30 cellular contexts compared by ENCODE assay signal in the genomic region with DNA sequence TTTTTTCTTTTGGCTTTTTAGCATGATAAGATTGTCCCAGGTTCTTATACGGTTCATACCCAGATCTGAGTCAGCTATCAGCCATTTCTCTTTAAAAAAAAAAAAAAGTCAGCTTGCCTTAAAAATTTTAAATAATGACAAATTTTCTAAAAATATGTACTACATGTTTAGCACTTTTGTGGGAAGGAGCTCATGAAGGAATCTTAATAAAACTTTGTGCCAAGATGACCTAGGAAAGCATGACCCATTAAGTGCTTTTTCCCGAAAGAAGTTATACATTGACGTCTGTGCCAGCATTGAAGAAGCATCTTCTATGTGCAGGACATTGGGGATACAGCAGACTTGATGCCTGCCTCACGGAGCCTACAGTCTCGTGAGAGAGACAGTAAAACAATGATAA.
"Had no signal": no experiment of that assay in that cellular context is flagged by ENCODE, and none has a peak within 500 bp of the region (broad histone marks: within the 10 kb centered on the region; RNA-seq: fewer than 3 reads in every experiment).

No MANE protein-coding gene starts in this region.

- ATAC-seq: gastrocnemius medialis; left colon; right lobe of liver; stimulated activated memory B cell treated with anti-CD40 and anti-IgM and Interleukin-4, amounts not matched to agents 10 μg/mL and 1 μg/mL and 100 μg/mL, for 72 hours; stimulated activated naive CD8-positive, alpha-beta T cell treated with anti-CD3 and anti-CD28 coated beads, Interleukin-15, amount 100 ng/mL, for 72 hours had no signal

- H3K4me3 Mint-ChIP-seq: activated CD4-positive, alpha-beta memory T cell treated with anti-CD3 and anti-CD28 coated beads for 36 hours; activated naive CD4-positive, alpha-beta T cell treated with anti-CD3 and anti-CD28 coated beads, Interleukin-2, amount 10 ng/mL, durations not matched to agents 7 days and 5 days; activated naive CD8-positive, alpha-beta T cell treated with anti-CD3 and anti-CD28 coated beads, Interleukin-2, amount 10 ng/mL, durations not matched to agents 7 days and 5 days; activated T-helper 1 cell treated with anti-CD3 and anti-CD28 coated beads, Interleukin-12 subunit alpha, Interleukin-12 subunit beta, Interleukin-2, Interleukin-4 antibody, amounts not matched to agents 30 ng/mL and 10 ng/mL and 1 ng/mL, durations not matched to agents 14 hours and 24 hours and 36 hours; immature natural killer cell; mesothelial cell of epicardium; naive B cell; stimulated activated memory B cell treated with anti-CD40 and anti-IgM and Interleukin-4, amounts not matched to agents 10 μg/mL and 1 μg/mL and 100 μg/mL, for 72 hours; stimulated activated naive CD8-positive, alpha-beta T cell treated with anti-CD3 and anti-CD28 coated beads, Interleukin-15, amount 100 ng/mL, for 72 hours; T-helper 1 cell treated with Interleukin-12 subunit alpha and Interleukin-12 subunit beta and Interleukin-4 antibody, amounts not matched to agents 30 μg/mL and 1 μg/mL, for 36 hours had no signal

- H3K9me3 ChIP-seq: gastrocnemius medialis, ovary, right lobe of liver, thyroid gland, upper lobe of left lung had no signal

- H3K9me3 Mint-ChIP-seq: activated CD4-positive, alpha-beta memory T cell treated with anti-CD3 and anti-CD28 coated beads for 36 hours; activated naive CD4-positive, alpha-beta T cell treated with anti-CD3 and anti-CD28 coated beads, Interleukin-2, amount 10 ng/mL, durations not matched to agents 7 days and 5 days; activated naive CD8-positive, alpha-beta T cell treated with anti-CD3 and anti-CD28 coated beads, Interleukin-2, amount 10 ng/mL, durations not matched to agents 7 days and 5 days; activated T-helper 1 cell treated with anti-CD3 and anti-CD28 coated beads, Interleukin-12 subunit alpha, Interleukin-12 subunit beta, Interleukin-2, Interleukin-4 antibody, amounts not matched to agents 30 ng/mL and 10 ng/mL and 1 ng/mL, durations not matched to agents 14 hours and 24 hours and 36 hours; immature natural killer cell; mesothelial cell of epicardium; naive B cell; stimulated activated memory B cell treated with anti-CD40 and anti-IgM and Interleukin-4, amounts not matched to agents 10 μg/mL and 1 μg/mL and 100 μg/mL, for 72 hours; stimulated activated naive CD8-positive, alpha-beta T cell treated with anti-CD3 and anti-CD28 coated beads, Interleukin-15, amount 100 ng/mL, for 72 hours; T-helper 1 cell treated with Interleukin-12 subunit alpha and Interleukin-12 subunit beta and Interleukin-4 antibody, amounts not matched to agents 30 μg/mL and 1 μg/mL, for 36 hours had no signal

- H3K36me3 Mint-ChIP-seq: activated CD4-positive, alpha-beta memory T cell treated with anti-CD3 and anti-CD28 coated beads for 36 hours; activated naive CD4-positive, alpha-beta T cell treated with anti-CD3 and anti-CD28 coated beads, Interleukin-2, amount 10 ng/mL, durations not matched to agents 7 days and 5 days; immature natural killer cell; mesothelial cell of epicardium; naive B cell; stimulated activated memory B cell treated with anti-CD40 and anti-IgM and Interleukin-4, amounts not matched to agents 10 μg/mL and 1 μg/mL and 100 μg/mL, for 72 hours had no signal

- DNase-seq: activated CD4-positive, alpha-beta memory T cell treated with anti-CD3 and anti-CD28 coated beads for 36 hours; activated CD4-positive, alpha-beta T cell treated with anti-CD3 and anti-CD28 coated beads for 4 hours; activated CD8-positive, alpha-beta memory T cell treated with anti-CD3 and anti-CD28 coated beads, Interleukin-2, amount 50 U/mL, for 4 hours; activated effector memory CD4-positive, alpha-beta T cell treated with anti-CD3 and anti-CD28 coated beads, Interleukin-2, amount 50 U/mL, for 16 hours; activated naive CD4-positive, alpha-beta T cell treated with anti-CD3 and anti-CD28 coated beads, Interleukin-2, amount 10 ng/mL, durations not matched to agents 7 days and 5 days; activated naive CD8-positive, alpha-beta T cell treated with anti-CD3 and anti-CD28 coated beads, Interleukin-2, amount 10 ng/mL, durations not matched to agents 7 days and 5 days; activated T-cell treated with anti-CD3 and anti-CD28 coated beads, Interleukin-2, amount 50 U/mL, for 1 hour; caudate nucleus; gastrocnemius medialis; hypothalamus; immature natural killer cell; kidney; left colon; naive B cell; ovary; right lobe of liver; stimulated activated CD4-positive, alpha-beta T cell treated with anti-CD3 and anti-CD28 coated beads, Interleukin-4, amount 100 ng/mL, for 24 hours; stimulated activated CD8-positive, alpha-beta memory T cell treated with anti-CD3 and anti-CD28 coated beads, Interleukin-4, amount 100 ng/mL, for 48 hours; stimulated activated naive CD8-positive, alpha-beta T cell treated with anti-CD3 and anti-CD28 coated beads, Interleukin-15, amount 100 ng/mL, for 72 hours; substantia nigra; T-helper 9 cell; thyroid gland; upper lobe of left lung had no signal

- H3K4me3 ChIP-seq: gastrocnemius medialis, ovary, right lobe of liver, skin epidermis, thyroid gland, upper lobe of left lung had no signal

- H3K27me3 ChIP-seq: gastrocnemius medialis, ovary, right lobe of liver, thyroid gland, upper lobe of left lung had no signal

- H3K27me3 Mint-ChIP-seq: activated CD4-positive, alpha-beta memory T cell treated with anti-CD3 and anti-CD28 coated beads for 36 hours; stimulated activated naive CD8-positive, alpha-beta T cell treated with anti-CD3 and anti-CD28 coated beads, Interleukin-15, amount 100 ng/mL, for 72 hours had no signal

- H3K27ac ChIP-seq: gastrocnemius medialis, ovary, right lobe of liver, skin epidermis, thyroid gland, upper lobe of left lung, VCaP had no signal

- H3K36me3 ChIP-seq: gastrocnemius medialis, ovary, right lobe of liver, thyroid gland, upper lobe of left lung had no signal

- H3K4me1 ChIP-seq: right lobe of liver had no signal

- H3K27ac Mint-ChIP-seq: activated CD4-positive, alpha-beta memory T cell treated with anti-CD3 and anti-CD28 coated beads for 36 hours; activated naive CD4-positive, alpha-beta T cell treated with anti-CD3 and anti-CD28 coated beads, Interleukin-2, amount 10 ng/mL, durations not matched to agents 7 days and 5 days; activated naive CD8-positive, alpha-beta T cell treated with anti-CD3 and anti-CD28 coated beads, Interleukin-2, amount 10 ng/mL, durations not matched to agents 7 days and 5 days; activated T-helper 1 cell treated with anti-CD3 and anti-CD28 coated beads, Interleukin-12 subunit alpha, Interleukin-12 subunit beta, Interleukin-2, Interleukin-4 antibody, amounts not matched to agents 30 ng/mL and 10 ng/mL and 1 ng/mL, durations not matched to agents 14 hours and 24 hours and 36 hours; immature natural killer cell; mesothelial cell of epicardium; naive B cell; progenitor cell of endocrine pancreas; stimulated activated memory B cell treated with anti-CD40 and anti-IgM and Interleukin-4, amounts not matched to agents 10 μg/mL and 1 μg/mL and 100 μg/mL, for 72 hours; stimulated activated naive CD8-positive, alpha-beta T cell treated with anti-CD3 and anti-CD28 coated beads, Interleukin-15, amount 100 ng/mL, for 72 hours; T-helper 1 cell treated with Interleukin-12 subunit alpha and Interleukin-12 subunit beta and Interleukin-4 antibody, amounts not matched to agents 30 μg/mL and 1 μg/mL, for 36 hours had no signal
